In the genomic region with DNA sequence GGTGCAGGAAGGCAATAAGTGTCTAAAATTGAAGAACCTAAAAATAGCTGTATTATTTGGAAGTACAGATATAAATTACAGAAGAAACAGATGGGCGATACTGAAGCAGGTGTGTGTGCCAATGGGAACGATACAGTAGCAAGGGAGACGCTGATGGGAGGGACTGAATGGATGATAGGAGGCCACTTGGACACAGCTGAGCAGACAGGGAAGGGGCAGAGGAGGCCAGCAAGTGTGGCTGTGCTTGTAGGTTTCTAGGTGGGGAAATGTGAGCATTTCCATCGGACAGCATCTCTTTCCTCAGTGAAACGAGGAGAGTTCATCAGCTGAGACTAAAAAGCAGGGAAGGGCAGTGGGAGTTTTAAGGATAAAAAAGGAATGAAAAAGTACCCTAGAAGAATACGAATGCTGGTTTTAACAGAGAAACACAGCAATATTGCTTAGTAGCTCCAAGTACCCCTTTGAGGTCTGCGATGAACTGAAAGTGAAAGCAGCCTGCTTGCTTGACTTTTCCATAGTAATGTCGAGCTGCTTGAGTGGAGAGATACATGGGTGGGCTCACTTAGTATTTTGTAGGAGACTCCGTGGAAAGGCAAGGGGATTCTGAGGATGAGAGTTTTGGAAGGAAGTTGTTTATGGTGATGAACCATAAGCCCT, we compare ENCODE assay signal across 9 cellular contexts.
A peak's percentile ranks its signal among the peaks of the same experiment; 100 is the strongest.
DNase-seq lines count a peak whose midpoint lies in the region; ATAC-seq and TF ChIP-seq lines count a peak whose summit lies in the region.
"Had no signal": no experiment of that assay in that cellular context is flagged by ENCODE, and none has a peak within 500 bp of the region (broad histone marks: within the 10 kb centered on the region; RNA-seq: fewer than 3 reads in every experiment).

No MANE protein-coding gene starts in this region.

- no peaks in the 10 kb centered on the region for H3K4me1 Mint-ChIP-seq in activated T-cell treated with anti-CD3 and anti-CD28 coated beads, Interleukin-2, amount 50 U/mL, for 72 hours (ENCODE audit: low read depth)

- H3K27me3 Mint-ChIP-seq in activated T-cell treated with anti-CD3 and anti-CD28 coated beads, Interleukin-2, amount 50 U/mL, for 72 hours (ENCODE audit: low read depth) = no peaks in the 10 kb centered on the region

- no peak for DNase-seq in BJ (ENCODE audit: low read depth)
- DNase-seq in NCI-H1092 treated with DMSO at 0.1 percent for 48 hours (lab: John Stamatoyannopoulos, UW) = peak; percentile 75
- peak; percentile 38 to 39 for DNase-seq in activated T-cell treated with anti-CD3 and anti-CD28 coated beads, Interleukin-2, amount 50 U/mL, for 72 hours
- DNase-seq in HuH-7.5 (ENCODE audit: low spot score) = no peak
- DNase-seq in SW 1271 (lab: John Stamatoyannopoulos, UW) = no peak

- peaks cover 0 to 3% of the 10 kb centered on the region in 2 donors for H3K4me1 ChIP-seq in muscle layer of duodenum (ENCODE audit: control insufficient read depth in 1 of 2, insufficient read depth in 2 of 2, low read length in 2 of 2)

- H3K4me3 ChIP-seq in BJ (ENCODE audit: low read depth, low read length) (0 out of 2 replicates have a peak overlapping the region, but pooled peaks have one; percentile 14), muscle layer of duodenum (ENCODE audit: low read depth in 1 of 2, low read length in 2 of 2) (peak overlapping the region; percentile 51 to 63)

- H3K36me3 ChIP-seq in BJ (ENCODE audit: control insufficient read depth, insufficient read depth, low read length) (no peaks in the 10 kb centered on the region), muscle layer of duodenum (ENCODE audit: control insufficient read depth in 1 of 2, insufficient read depth in 2 of 2, low read length in 2 of 2) (no peaks in the 10 kb centered on the region)

- no peaks in the 10 kb centered on the region; the same call in 1 of the 2 replicates for H3K27me3 ChIP-seq in BJ (ENCODE audit: control insufficient read depth, insufficient read depth, low read length)
- no peaks in the 10 kb centered on the region for H3K27me3 ChIP-seq in muscle layer of duodenum (ENCODE audit: low read depth, low read length)

- POLR2A ChIA-PET in BJ (lab: Charles Lee) = interaction anchor here (0.9 kb wide), 1 partner anchor 13 kb away, joined by 3 read pairs; no protein-coding TSS in a partner anchor

- H3K9me3 ChIP-seq in muscle layer of duodenum (ENCODE audit: control insufficient read depth in 1 of 2, low read length in 2 of 2) = peaks cover 0 to 2% of the 10 kb centered on the region in 2 donors

- H3K9me3 Mint-ChIP-seq in activated T-cell treated with anti-CD3 and anti-CD28 coated beads, Interleukin-2, amount 50 U/mL, for 72 hours = peaks cover 0 to 2% of the 10 kb centered on the region in 2 donors

- ATAC-seq in GM18868 (IDR thresholded peaks at IDR 0.05; ENCODE audit: unreplicated experiment) (peak; percentile 63), GM21390 (IDR thresholded peaks at IDR 0.05; ENCODE audit: unreplicated experiment) (no peak)
- ATAC-seq in activated T-cell treated with anti-CD3 and anti-CD28 coated beads, Interleukin-2, amount 50 U/mL, for 72 hours (replicated peaks in 1 of 2) = peak; percentile 78 to 83

- TF ChIP-seq CTCF in BJ (IDR thresholded peaks at IDR 0.05; ENCODE audit: insufficient read depth, low read depth, low read length) = no peak

- H3K27ac Mint-ChIP-seq in activated T-cell treated with anti-CD3 and anti-CD28 coated beads, Interleukin-2, amount 50 U/mL, for 72 hours = no peak overlapping the region

- H3K36me3 Mint-ChIP-seq in activated T-cell treated with anti-CD3 and anti-CD28 coated beads, Interleukin-2, amount 50 U/mL, for 72 hours (ENCODE audit: insufficient read depth in 2 of 2) = no peaks in the 10 kb centered on the region

- CTCF ChIA-PET in BJ (lab: Yijun Ruan, JAX) = interaction anchor here (1.1 to 1.3 kb wide), 2 partner anchors 15 to 563 kb away, joined by 3 read pairs; no protein-coding TSS in a partner anchor

- no peak overlapping the region for H3K27ac ChIP-seq in muscle layer of duodenum (ENCODE audit: low read length)
- H3K27ac ChIP-seq: HL-60 had no signal

- H3K4me3 Mint-ChIP-seq in activated T-cell treated with anti-CD3 and anti-CD28 coated beads, Interleukin-2, amount 50 U/mL, for 72 hours = no peak overlapping the region

Comparison
In these comparisons a context has a peak if more than half of its experiments do, and no peak if none do; other contexts are left out.
1. DNase-seq: peak in NCI-H1092 treated with DMSO at 0.1 percent for 48 hours (single experiment) and activated T-cell treated with anti-CD3 and anti-CD28 coated beads, Interleukin-2, amount 50 U/mL, for 72 hours (2 of 2); none in BJ (single experiment), HuH-7.5 (single experiment) and SW 1271 (0 of 2).